Comparison of ENCODE assay signal across 8 cellular contexts in genomic region chr19:3572132-3572854, GRCh38. TPM values are rescaled to one million over a fixed set of nuclear protein-coding genes. Genes with fewer than 3 reads are reported as not detected.
DNase-seq lines count a peak whose midpoint lies in the region; ATAC-seq and TF ChIP-seq lines count a peak whose summit lies in the region.

No MANE protein-coding gene starts in this region.

- peaks cover 12% of the 10 kb centered on the region for H3K36me3 Mint-ChIP-seq in activated CD4-positive, alpha-beta T cell treated with anti-CD3 and anti-CD28 coated beads for 36 hours (ENCODE audit: low read depth)

- no peaks in the 10 kb centered on the region for H3K27me3 Mint-ChIP-seq in activated CD4-positive, alpha-beta T cell treated with anti-CD3 and anti-CD28 coated beads for 36 hours

- H3K27ac Mint-ChIP-seq in activated CD4-positive, alpha-beta T cell treated with anti-CD3 and anti-CD28 coated beads for 36 hours: no peak overlapping the region

- POLR2A ChIA-PET in activated CD4-positive, alpha-beta T cell treated with anti-CD3 and anti-CD28 coated beads for 36 hours (lab: Charles Lee): no interaction called here

- peak; percentile 97 to 98 for DNase-seq in AML-193 (lab: John Stamatoyannopoulos, UW)
- peak; percentile 85 for DNase-seq in NCI-H510A treated with DMSO at 0.1 percent for 48 hours (lab: John Stamatoyannopoulos, UW)
- peak; percentile 100 for DNase-seq in activated CD4-positive, alpha-beta T cell treated with anti-CD3 and anti-CD28 coated beads for 36 hours
- peak; percentile 100 for DNase-seq in choroid plexus epithelial cell (ENCODE audit: low read depth)
- peak; percentile 99 for DNase-seq in kidney glomerular epithelial cell (lab: John Stamatoyannopoulos, UW)
- DNase-seq in stimulated activated CD4-positive, alpha-beta T cell treated with anti-CD3 and anti-CD28 coated beads, Interleukin-15, amount 100 ng/mL, for 24 hours: peak; percentile 99

- ATAC-seq in GM19324 (IDR thresholded peaks at IDR 0.05; ENCODE audit: low FRiP score, unreplicated experiment): peak; percentile 96
- peak; percentile 77 for ATAC-seq in HG03457 (IDR thresholded peaks at IDR 0.05; ENCODE audit: unreplicated experiment)
- ATAC-seq in activated CD4-positive, alpha-beta T cell treated with anti-CD3 and anti-CD28 coated beads for 36 hours: peak; percentile 96

- TF ChIP-seq CTCF in choroid plexus epithelial cell (conservative IDR thresholded peaks at IDR 0.05; ENCODE audit: low read depth, low read length): no peak

- no peaks in the 10 kb centered on the region for H3K9me3 Mint-ChIP-seq in activated CD4-positive, alpha-beta T cell treated with anti-CD3 and anti-CD28 coated beads for 36 hours (ENCODE audit: low read depth)

- H3K4me3 ChIP-seq in choroid plexus epithelial cell (ENCODE audit: low read depth, low read length): peak overlapping the region; percentile 59

- CTCF ChIA-PET in activated CD4-positive, alpha-beta T cell treated with anti-CD3 and anti-CD28 coated beads for 36 hours (lab: Charles Lee): no interaction called here

- H3K4me1 Mint-ChIP-seq in activated CD4-positive, alpha-beta T cell treated with anti-CD3 and anti-CD28 coated beads for 36 hours: peaks cover 11% of the 10 kb centered on the region

- intact Hi-C loops in activated CD4-positive, alpha-beta T cell treated with anti-CD3 and anti-CD28 coated beads for 36 hours (cut with DNase I, micrococcal nuclease): loop anchor here (1.0 to 5.0 kb wide), 17 partner anchors 14 to 770 kb away; partner anchors contain the start of genes DAPK3 (in 1 of the 2), FZR1 (in 1 of the 2), MFSD12 (in 1 of the 2) and MPND (in 1 of the 2)

- H3K4me3 Mint-ChIP-seq in activated CD4-positive, alpha-beta T cell treated with anti-CD3 and anti-CD28 coated beads for 36 hours: peak overlapping the region; percentile 73

RNA-seq across cellular contexts. Expression of gene HMG20B, which starts 0.5 kb away (rescaled TPM):
- total RNA-seq in activated CD4-positive, alpha-beta T cell treated with anti-CD3 and anti-CD28 coated beads for 36 hours: 10 to 100 TPM; 59.5 to 62.5 TPM

RNA-seq across cellular contexts. Expression of gene GIPC3, which starts 13.0 kb away (rescaled TPM):
- under 1 TPM; 0.48 to 0.51 TPM for total RNA-seq in activated CD4-positive, alpha-beta T cell treated with anti-CD3 and anti-CD28 coated beads for 36 hours

RNA-seq across cellular contexts. Expression of gene MFSD12, which starts 14.9 kb away (rescaled TPM):
- 10 to 100 TPM; 44.7 to 46.7 TPM for total RNA-seq in activated CD4-positive, alpha-beta T cell treated with anti-CD3 and anti-CD28 coated beads for 36 hours

RNA-seq across cellular contexts. Expression of gene TEKTIP1, which starts 33.3 kb away (rescaled TPM):
- total RNA-seq in activated CD4-positive, alpha-beta T cell treated with anti-CD3 and anti-CD28 coated beads for 36 hours: 1 to 10 TPM; 1.4 to 2.5 TPM

RNA-seq across cellular contexts. Expression of gene TBXA2R, which starts 34.4 kb away (rescaled TPM):
- under 1 TPM; 0.64 to 0.72 TPM for total RNA-seq in activated CD4-positive, alpha-beta T cell treated with anti-CD3 and anti-CD28 coated beads for 36 hours

Comparison
In these comparisons a context has a peak if more than half of its experiments do, and no peak if none do; other contexts are left out.
1. Peak in every context shown above with its lines: DNase-seq, ATAC-seq and H3K4me3 ChIP-seq.